In genomic region chr3:52238193-52238760, GRCh38 we compare ENCODE assay signal across 8 cellular contexts. TPM values are rescaled to one million over a fixed set of nuclear protein-coding genes. Genes with fewer than 3 reads are reported as not detected.
DNase-seq lines count a peak whose midpoint lies in the region; ATAC-seq and TF ChIP-seq lines count a peak whose summit lies in the region.

No MANE protein-coding gene starts in this region.

- in situ Hi-C loops in HAP-1 (cut with MboI; ENCODE audit: low sequenced_read_pairs) = no loop called here

- peak overlapping the region; percentile 90 for H3K4me2 ChIP-seq in BLaER1

- H3K36me3 ChIP-seq in BLaER1 (peaks cover 19% of the 10 kb centered on the region), HAP-1 (replicated peaks) (no peaks in the 10 kb centered on the region)

- H3K4me3 ChIP-seq in BLaER1 (peak overlapping the region; percentile 95), HAP-1 (peak overlapping the region; percentile 95), fibroblast of the aortic adventitia (ENCODE audit: low read depth, low read length) (peak overlapping the region; percentile 78)

- H3K27ac ChIP-seq in BLaER1 = peak overlapping the region; percentile 98

- ATAC-seq in sciatic nerve (peak; percentile 5), HG02759 (IDR thresholded peaks at IDR 0.05; ENCODE audit: unreplicated experiment) (no peak)

- peaks cover 75% of the 10 kb centered on the region for H3K4me1 ChIP-seq in BLaER1
- H3K4me1 ChIP-seq in HAP-1 = peaks cover 28% of the 10 kb centered on the region

- TF ChIP-seq CTCF in fibroblast of the aortic adventitia (IDR thresholded peaks at IDR 0.05; ENCODE audit: insufficient read depth, low read length) = no peak

- peaks cover 24% of the 10 kb centered on the region for H4K20me1 ChIP-seq in BLaER1

- DNase-seq in HAP-1 (ENCODE audit: low spot score in 2 of 2) (no peak), T1000 (lab: John Stamatoyannopoulos, UW) (peak; percentile 39), fibroblast of the aortic adventitia (ENCODE audit: low read depth) (no peak), sciatic nerve (ENCODE audit: low spot score) (no peak), AG20443 (ENCODE audit: low spot score) (no peak)
- no peak for DNase-seq in stimulated activated CD4-positive, alpha-beta T cell treated with anti-CD3 and anti-CD28 coated beads, Interleukin-4, amount 100 ng/mL, for 4 hours

- H3K27me3 ChIP-seq in BLaER1 = no peaks in the 10 kb centered on the region
- H3K27me3 ChIP-seq in HAP-1 (ENCODE audit: low read depth) = no peaks in the 10 kb centered on the region

- intact Hi-C loops in sciatic nerve (cut with DNase I) = no loop called here

- peak overlapping the region; percentile 97 for H3K9ac ChIP-seq in BLaER1

- no peaks in the 10 kb centered on the region for H3K9me3 ChIP-seq in BLaER1
- no peaks in the 10 kb centered on the region for H3K9me3 ChIP-seq in HAP-1

RNA-seq across cellular contexts. Expression of gene TWF2, which starts 0.7 kb away (rescaled TPM):
- total RNA-seq in fibroblast of the aortic adventitia (ENCODE audit: low replicate concordance) (97.5 and 109 TPM in 2 replicates), sciatic nerve (39.8 TPM)

RNA-seq across cellular contexts. Expression of gene PPM1M, which starts 7.3 kb away (rescaled TPM):
- total RNA-seq in fibroblast of the aortic adventitia (ENCODE audit: low replicate concordance) (27.4 and 42.4 TPM in 2 replicates), sciatic nerve (36.9 TPM)

RNA-seq across cellular contexts. Expression of gene TLR9, which starts 12.8 kb away (rescaled TPM):
- total RNA-seq in fibroblast of the aortic adventitia (ENCODE audit: low replicate concordance) = not detected in 2 replicates
- total RNA-seq in sciatic nerve = 1.1 TPM

RNA-seq across cellular contexts. Expression of gene WDR82, which starts 40.2 kb away (rescaled TPM):
- total RNA-seq in fibroblast of the aortic adventitia (ENCODE audit: low replicate concordance) (39.6 and 61.5 TPM in 2 replicates), sciatic nerve (71.5 TPM)

RNA-seq across cellular contexts. Expression of gene ALAS1, which starts 40.3 kb away (rescaled TPM):
- total RNA-seq in fibroblast of the aortic adventitia (ENCODE audit: low replicate concordance) (18.8 and 40.8 TPM in 2 replicates), sciatic nerve (39.1 TPM)
